18 cellular contexts compared by ENCODE assay signal in genomic region chrX:94455782-94456181, GRCh38.
DNase-seq lines count a peak whose midpoint lies in the region; ATAC-seq and TF ChIP-seq lines count a peak whose summit lies in the region.
"Had no signal": no experiment of that assay in that cellular context is flagged by ENCODE, and none has a peak within 500 bp of the region (broad histone marks: within the 10 kb centered on the region; RNA-seq: fewer than 3 reads in every experiment).

No MANE protein-coding gene starts in this region.

- H3K36me3 Mint-ChIP-seq in GM23338 (ENCODE audit: low read depth) (peaks cover 7% of the 10 kb centered on the region; the same call in 2 of the 3 replicates), endodermal cell (ENCODE audit: low read depth) (peaks cover 3% of the 10 kb centered on the region), neural progenitor cell (no peaks in the 10 kb centered on the region)
- H3K36me3 Mint-ChIP-seq: CD4-positive, alpha-beta memory T cell had no signal

- H3K27ac Mint-ChIP-seq in GM23338 (peak overlapping the region; percentile 94), endodermal cell (peak overlapping the region; percentile 72), neural progenitor cell (no peak overlapping the region)
- H3K27ac Mint-ChIP-seq: CD4-positive, alpha-beta memory T cell; HFFc6 had no signal

- H3K27ac ChIP-seq in GM23338 (ENCODE audit: low read depth) (peak overlapping the region; percentile 95), HUES6 (ENCODE audit: low read depth, low read length) (peak overlapping the region; percentile 93), endodermal cell (ENCODE audit: low read depth, low read length) (no peak overlapping the region), neural progenitor cell (no peak overlapping the region)
- H3K27ac ChIP-seq: C4-2B, GM23248 had no signal

- H3F3A ChIP-seq in GM23338 (replicated peaks; ENCODE audit: low read depth), result no peaks in the 10 kb centered on the region
- H3F3A ChIP-seq in neural progenitor cell (ENCODE audit: low read depth), result peaks cover 16% of the 10 kb centered on the region

- H3K9me3 Mint-ChIP-seq in GM23338, result no peaks in the 10 kb centered on the region
- H3K9me3 Mint-ChIP-seq in endodermal cell, result peaks cover 4% of the 10 kb centered on the region
- no peaks in the 10 kb centered on the region for H3K9me3 Mint-ChIP-seq in neural progenitor cell
- H3K9me3 Mint-ChIP-seq: CD4-positive, alpha-beta memory T cell; HFFc6 had no signal

- no peak for TF ChIP-seq CTCF in GM23338 (conservative IDR thresholded peaks at IDR 0.05; ENCODE audit: low read depth in 2 of 2)
- no peak for TF ChIP-seq CTCF in endodermal cell (conservative IDR thresholded peaks at IDR 0.05)
- no peak for TF ChIP-seq CTCF in neural progenitor cell (IDR thresholded peaks at IDR 0.05)

- H3K4me1 ChIP-seq in GM23338 (ENCODE audit: insufficient read depth) (peaks cover 32% of the 10 kb centered on the region), HUES6 (ENCODE audit: control insufficient read depth, insufficient read depth, low read length) (peaks cover 48% of the 10 kb centered on the region), endodermal cell (ENCODE audit: control insufficient read depth, insufficient read depth, low read length) (no peaks in the 10 kb centered on the region), neural progenitor cell (peaks cover 23% of the 10 kb centered on the region)
- H3K4me1 ChIP-seq: BE2C had no signal

- peak; percentile 80 for ATAC-seq in GM23338

- H4K20me1 ChIP-seq in GM23338 (replicated peaks; ENCODE audit: insufficient read depth), result no peaks in the 10 kb centered on the region
- no peaks in the 10 kb centered on the region for H4K20me1 ChIP-seq in neural progenitor cell (ENCODE audit: low read depth)

- H2AFZ ChIP-seq in GM23338 (no peak overlapping the region), neural progenitor cell (replicated peaks) (no peak overlapping the region)
- H2AFZ ChIP-seq: GM23248 had no signal

- DNase-seq in GM23338 (ENCODE audit: low spot score) (peak; percentile 43), endodermal cell (no peak), neural progenitor cell (ENCODE audit: low spot score) (peak; percentile 2), NCI-H146 (lab: John Stamatoyannopoulos, UW) (no peak), HT-29 (ENCODE audit: low spot score) (no peak)
- DNase-seq in stimulated activated naive CD4-positive, alpha-beta T cell (lab: John Stamatoyannopoulos, UW), result no peak
- DNase-seq: BE2C; CD4-positive, alpha-beta memory T cell; DMS79; EL; GF-D8; GM23248; HCEC 1CT; HFFc6; IMR-90; KBM-7 had no signal

- H3K79me2 ChIP-seq in GM23338 (replicated peaks; ENCODE audit: insufficient read depth) (no peaks in the 10 kb centered on the region), neural progenitor cell (ENCODE audit: low read depth) (no peaks in the 10 kb centered on the region)

- no peak overlapping the region for H3K4me3 ChIP-seq in GM23338
- no peak overlapping the region for H3K4me3 ChIP-seq in HUES6 (ENCODE audit: low read depth, low read length)
- no peak overlapping the region for H3K4me3 ChIP-seq in endodermal cell (ENCODE audit: low read length)
- no peak overlapping the region for H3K4me3 ChIP-seq in neural progenitor cell
- H3K4me3 ChIP-seq: GM23248 had no signal

- peaks cover 2% of the 10 kb centered on the region; the same call in 1 of the 2 replicates for H3K9me3 ChIP-seq in HUES6 (ENCODE audit: control insufficient read depth, insufficient read depth, low read depth, low read length)
- no peaks in the 10 kb centered on the region for H3K9me3 ChIP-seq in endodermal cell (ENCODE audit: control insufficient read depth, low read length)
- no peaks in the 10 kb centered on the region for H3K9me3 ChIP-seq in neural progenitor cell (ENCODE audit: low read depth)
- H3K9me3 ChIP-seq: BE2C had no signal

- H3K4me2 ChIP-seq in GM23338 (peak overlapping the region; percentile 18), neural progenitor cell (no peak overlapping the region)

- no peaks in the 10 kb centered on the region for H3K9me2 ChIP-seq in GM23338 (ENCODE audit: insufficient read depth)

- H3K4me1 Mint-ChIP-seq in GM23338, result peaks cover 33% of the 10 kb centered on the region
- peaks cover 50% of the 10 kb centered on the region for H3K4me1 Mint-ChIP-seq in endodermal cell
- peaks cover 2% of the 10 kb centered on the region for H3K4me1 Mint-ChIP-seq in neural progenitor cell
- H3K4me1 Mint-ChIP-seq: CD4-positive, alpha-beta memory T cell had no signal

- H3K27me3 ChIP-seq in GM23338 (ENCODE audit: insufficient read depth) (no peaks in the 10 kb centered on the region), HUES6 (ENCODE audit: control insufficient read depth, insufficient read depth, low read length) (no peaks in the 10 kb centered on the region), endodermal cell (ENCODE audit: control insufficient read depth, insufficient read depth, low read length, poor library complexity, severe bottlenecking) (no peaks in the 10 kb centered on the region), neural progenitor cell (no peaks in the 10 kb centered on the region)
- H3K27me3 ChIP-seq: BE2C had no signal

- no peaks in the 10 kb centered on the region for H3K36me3 ChIP-seq in GM23338 (ENCODE audit: insufficient read depth)
- H3K36me3 ChIP-seq in HUES6 (ENCODE audit: control insufficient read depth, insufficient read depth, low read length), result no peaks in the 10 kb centered on the region
- H3K36me3 ChIP-seq in endodermal cell (ENCODE audit: control insufficient read depth, insufficient read depth, low read length), result no peaks in the 10 kb centered on the region
- H3K36me3 ChIP-seq in neural progenitor cell, result no peaks in the 10 kb centered on the region
- H3K36me3 ChIP-seq: BE2C had no signal

- WGBS in endodermal cell (ENCODE audit: insufficient coverage in 1 of 2, insufficient read length in 1 of 2), 2 experiments, result 86% methylated on average over 1 of the region's 1 CpG; no CpG with 5 or more reads in 1 of the 2 experiments

- H3K4me3 Mint-ChIP-seq in GM23338 (no peak overlapping the region), endodermal cell (no peak overlapping the region), neural progenitor cell (no peak overlapping the region)
- H3K4me3 Mint-ChIP-seq: CD4-positive, alpha-beta memory T cell; HFFc6 had no signal

- H3K27me3 Mint-ChIP-seq in GM23338 (ENCODE audit: insufficient read depth, low read depth, poor library complexity), result no peaks in the 10 kb centered on the region
- H3K27me3 Mint-ChIP-seq in endodermal cell (ENCODE audit: insufficient read depth), result no peaks in the 10 kb centered on the region
- H3K27me3 Mint-ChIP-seq in neural progenitor cell (ENCODE audit: insufficient read depth, low read depth), result no peaks in the 10 kb centered on the region
- H3K27me3 Mint-ChIP-seq: CD4-positive, alpha-beta memory T cell had no signal

- H3K9ac ChIP-seq in HUES6 (ENCODE audit: low read length) (peak overlapping the region; percentile 47), endodermal cell (ENCODE audit: extremely low read depth, low read length, poor library complexity, severe bottlenecking) (no peak overlapping the region), neural progenitor cell (no peak overlapping the region)
- H3K9ac ChIP-seq: GM23248 had no signal

TF ChIP-seq in GM23338, 12 proteins besides CTCF, POLR2A, EP300 and RAD21:
- TF ChIP-seq REST (IDR thresholded peaks at IDR 0.05; ENCODE audit: unreplicated experiment) (no peak), CREB1 (CRISPR knock-in tag; IDR thresholded peaks at IDR 0.05; ENCODE audit: low read depth) (no peak), EZH2 (IDR thresholded peaks at IDR 0.05; ENCODE audit: low read depth, unreplicated experiment) (no peak), ZNF331 (CRISPR knock-in tag; IDR thresholded peaks at IDR 0.05; ENCODE audit: low read depth) (no peak)

Comparison
In these comparisons a context has a peak if more than half of its experiments do, and no peak if none do; other contexts are left out.
1. DNase-seq: peak in GM23338 (single experiment) and neural progenitor cell (single experiment); none in endodermal cell (single experiment), NCI-H146 (single experiment), stimulated activated naive CD4-positive, alpha-beta T cell (0 of 6) and HT-29 (single experiment).
2. H3K27ac ChIP-seq: peak in GM23338 (single experiment) and HUES6 (single experiment); none in endodermal cell (single experiment) and neural progenitor cell (single experiment).